Comparison of ENCODE assay signal across 1 cellular context in the genomic region with DNA sequence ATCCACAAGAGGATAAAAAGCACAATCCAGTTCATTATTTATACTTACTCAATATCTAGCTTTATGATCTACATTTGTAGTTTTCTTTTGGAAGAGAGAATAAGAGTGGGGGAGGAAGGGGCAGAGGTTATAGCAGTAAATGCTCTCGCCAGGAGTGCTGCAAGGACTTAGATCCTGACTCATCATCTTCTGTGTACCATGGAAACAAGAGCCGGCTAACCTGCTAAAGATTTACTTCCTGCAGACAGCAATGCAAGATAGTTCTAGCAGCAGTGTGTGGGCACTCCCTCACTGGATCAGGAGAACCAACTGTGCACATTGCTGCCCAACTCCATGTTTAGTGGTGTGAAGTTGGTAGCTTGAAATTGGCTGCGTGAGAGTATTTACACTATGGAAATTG.
TF ChIP-seq lines count a peak whose summit lies in the region.

No MANE protein-coding gene starts in this region.

TF ChIP-seq in HepG2, 621 proteins besides CTCF, POLR2A, EP300 and RAD21:
- TF ChIP-seq GABPA (IDR thresholded peaks at IDR 0.05; ENCODE audit: low read depth, low read length) (no peak), GABPA (CRISPR knock-in tag; IDR thresholded peaks at IDR 0.05; ENCODE audit: low read depth) (no peak), MAFK (conservative IDR thresholded peaks at IDR 0.05 in 1 of 2, IDR thresholded peaks at IDR 0.05 in 1 of 2; ENCODE audit: low read length in 2 of 2) (peak; percentile 51 to 55), RNF219 (CRISPR knock-in tag; IDR thresholded peaks at IDR 0.05) (no peak), MAFF (IDR thresholded peaks at IDR 0.05; ENCODE audit: low read depth, low read length) (peak; percentile 52; the same call in 1 of the 2 replicates)
